11 cellular contexts compared by ENCODE assay signal in the genomic region with DNA sequence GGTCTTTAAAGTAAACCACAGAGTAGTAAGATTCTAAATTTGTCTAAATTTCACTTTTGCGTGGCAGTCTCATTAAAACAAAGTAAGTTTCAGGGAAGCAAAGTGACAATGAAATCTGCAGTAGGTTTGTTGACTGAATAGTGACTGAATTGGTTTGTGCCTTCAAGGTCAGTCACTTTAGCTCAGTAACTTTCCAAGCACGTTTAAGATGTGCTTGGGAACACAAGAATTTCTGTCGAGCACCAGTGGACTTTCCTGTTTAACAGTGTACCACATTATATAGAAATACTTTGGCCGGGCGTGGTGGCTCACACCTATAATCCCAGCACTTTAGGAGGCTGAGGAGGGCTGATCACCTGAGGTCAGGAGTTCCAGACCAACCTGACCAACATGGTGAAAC. TPM values are rescaled to one million over a fixed set of nuclear protein-coding genes. Genes with fewer than 3 reads are reported as not detected.
DNase-seq lines count a peak whose midpoint lies in the region; ATAC-seq and TF ChIP-seq lines count a peak whose summit lies in the region.
"Had no signal": no experiment of that assay in that cellular context is flagged by ENCODE, and none has a peak within 500 bp of the region (broad histone marks: within the 10 kb centered on the region; RNA-seq: fewer than 3 reads in every experiment).

No MANE protein-coding gene starts in this region.

- WGBS in thyroid gland, 2 donors = 40 to 44% methylated on average over 5 of the region's 5 CpGs

- peak in 1 of 2 donors; percentile 41 for TF ChIP-seq POLR2A in thyroid gland (IDR thresholded peaks at IDR 0.05)

- H3K4me3 ChIP-seq in cardiac muscle cell = peak overlapping the region; percentile 75
- H3K4me3 ChIP-seq in thyroid gland (replicated peaks in 1 of 3) = peak overlapping the region in 1 of 3 donors; percentile 73

- H3K4me3 Mint-ChIP-seq in activated T-helper 17 cell treated with anti-CD3 and anti-CD28 coated beads, Interleukin-2, amount 50 U/mL, for 72 hours = peak overlapping the region; percentile 49

- H3K27me3 ChIP-seq in cardiac muscle cell (no peaks in the 10 kb centered on the region), thyroid gland (no peaks in the 10 kb centered on the region)

- POLR2A ChIA-PET in RWPE1 (lab: Yijun Ruan, JAX; ENCODE audit: low non-redundant PET) = no interaction called here

- H3K27ac ChIP-seq in cardiac muscle cell = no peak overlapping the region
- H3K27ac ChIP-seq in thyroid gland = peak overlapping the region; percentile 99
- no peak overlapping the region for H3K27ac ChIP-seq in RWPE1

- no peaks in the 10 kb centered on the region for H3K4me1 Mint-ChIP-seq in activated T-helper 17 cell treated with anti-CD3 and anti-CD28 coated beads, Interleukin-2, amount 50 U/mL, for 72 hours

- CTCF ChIA-PET in RWPE1 (lab: Yijun Ruan, JAX) = interaction anchor here (0.6 kb wide), 1 partner anchor 230 kb away, joined by 3 read pairs; no protein-coding TSS in a partner anchor

- H3K36me3 ChIP-seq in cardiac muscle cell (no peaks in the 10 kb centered on the region), thyroid gland (peaks cover 0 to 5% of the 10 kb centered on the region in 2 donors)
- H3K36me3 ChIP-seq: uterus had no signal

- no peak for ATAC-seq in left cardiac atrium
- no peak for ATAC-seq in activated T-helper 17 cell treated with anti-CD3 and anti-CD28 coated beads, Interleukin-2, amount 50 U/mL, for 72 hours (replicated peaks)
- ATAC-seq in left colon = peak; percentile 40

- no peak overlapping the region for H3K27ac Mint-ChIP-seq in activated T-helper 17 cell treated with anti-CD3 and anti-CD28 coated beads, Interleukin-2, amount 50 U/mL, for 72 hours

- intact Hi-C loops in left cardiac atrium (cut with DNase I) = loop anchor here (5.0 kb wide), 2 partner anchors 369 to 639 kb away; no protein-coding TSS in a partner anchor
- intact Hi-C loops in left colon (cut with DNase I, micrococcal nuclease) = loop anchor here in 1 of 2 donors (5.0 to 10.0 kb wide), 2 partner anchors 364 to 531 kb away; no protein-coding TSS in a partner anchor
- intact Hi-C loops in thyroid gland (cut with DNase I) = no loop called here

- peaks cover 46% of the 10 kb centered on the region for H3K27me3 Mint-ChIP-seq in activated T-helper 17 cell treated with anti-CD3 and anti-CD28 coated beads, Interleukin-2, amount 50 U/mL, for 72 hours

- H3K36me3 Mint-ChIP-seq in activated T-helper 17 cell treated with anti-CD3 and anti-CD28 coated beads, Interleukin-2, amount 50 U/mL, for 72 hours (ENCODE audit: low read depth) = no peaks in the 10 kb centered on the region

- TF ChIP-seq CTCF in cardiac muscle cell (IDR thresholded peaks at IDR 0.05; ENCODE audit: low read depth, low read length) = no peak
- TF ChIP-seq CTCF in thyroid gland (IDR thresholded peaks at IDR 0.05) = no peak
- TF ChIP-seq CTCF in RWPE1 (conservative IDR thresholded peaks at IDR 0.05; ENCODE audit: low read depth) = no peak

- H3K9me3 ChIP-seq in cardiac muscle cell (ENCODE audit: low read depth) (no peaks in the 10 kb centered on the region), thyroid gland (no peaks in the 10 kb centered on the region)
- H3K9me3 ChIP-seq: uterus had no signal

- peaks cover 6% of the 10 kb centered on the region for H3K4me1 ChIP-seq in cardiac muscle cell (ENCODE audit: low read depth)
- H3K4me1 ChIP-seq in thyroid gland = peaks cover 11 to 14% of the 10 kb centered on the region in 2 donors
- H3K4me1 ChIP-seq: uterus had no signal

- no peak for DNase-seq in cardiac muscle cell (ENCODE audit: low read depth in 1 of 2, low spot score in 1 of 2)
- DNase-seq in left cardiac atrium = no peak
- peak; percentile 46 to 53 for DNase-seq in left colon
- peak; percentile 61 to 64 for DNase-seq in thyroid gland
- no peak for DNase-seq in NCI-H82 (lab: John Stamatoyannopoulos, UW)
- no peak for DNase-seq in RWPE1 (ENCODE audit: low spot score)
- no peak for DNase-seq in NCI-H1048 (lab: John Stamatoyannopoulos, UW)
- DNase-seq: activated CD4-positive, alpha-beta T cell treated with anti-CD3 and anti-CD28 coated beads for 4 hours; effector memory CD4-positive, alpha-beta T cell; uterus had no signal

- H3K9me3 Mint-ChIP-seq in activated T-helper 17 cell treated with anti-CD3 and anti-CD28 coated beads, Interleukin-2, amount 50 U/mL, for 72 hours = no peaks in the 10 kb centered on the region

RNA-seq across cellular contexts. Expression of gene CD24, which starts 1.7 kb away (rescaled TPM):
- total RNA-seq in cardiac muscle cell (109 and 166 TPM in 2 replicates), left cardiac atrium (under 1 TPM; 0.47 to 0.80 TPM), left colon (1,000 to 10,000 TPM; 1,898 to 2,100 TPM), thyroid gland (1,000 to 10,000 TPM; 1,557 to 2,748 (median 2,297) TPM)
- 148 and 168 TPM in 2 replicates for polyA plus RNA-seq in cardiac muscle cell
- not detected for total RNA-seq in activated T-helper 17 cell treated with anti-CD3 and anti-CD28 coated beads, Interleukin-2, amount 50 U/mL, for 72 hours

RNA-seq across cellular contexts. Expression of gene MTRES1, which starts 51.7 kb away (rescaled TPM):
- 18.3 and 23.1 TPM in 2 replicates for total RNA-seq in cardiac muscle cell
- polyA plus RNA-seq in cardiac muscle cell = 37.8 and 44.8 TPM in 2 replicates
- total RNA-seq in left cardiac atrium = 10 to 100 TPM; 21.7 to 29.6 TPM
- total RNA-seq in activated T-helper 17 cell treated with anti-CD3 and anti-CD28 coated beads, Interleukin-2, amount 50 U/mL, for 72 hours = 10 to 100 TPM; 14.3 to 22.3 TPM
- total RNA-seq in left colon = 10 to 100 TPM; 29.3 to 33.7 TPM
- total RNA-seq in thyroid gland = 10 to 100 TPM; 12.8 to 31.3 (median 21.1) TPM

Comparison
In these comparisons a context has a peak if more than half of its experiments do, and no peak if none do; other contexts are left out.
1. RNA of gene CD24, which starts 1.7 kb away (total RNA-seq): 1,557 to 2,748 TPM in thyroid gland, 1,898 to 2,100 TPM in left colon and 109 to 166 TPM in cardiac muscle cell; 0.47 to 0.80 TPM in left cardiac atrium and not detected in activated T-helper 17 cell treated with anti-CD3 and anti-CD28 coated beads, Interleukin-2, amount 50 U/mL, for 72 hours; every median in the first group is over 10 times any median in the second.
2. DNase-seq: peak in left colon (2 of 2) and thyroid gland (2 of 2); none in cardiac muscle cell (0 of 2), left cardiac atrium (single experiment), NCI-H82 (single experiment), RWPE1 (single experiment) and NCI-H1048 (single experiment).
3. H3K27ac ChIP-seq: peak in thyroid gland (3 of 3); none in cardiac muscle cell (single experiment) and RWPE1 (single experiment).